ENCODE assay signal across 10 cellular contexts in the genomic region with DNA sequence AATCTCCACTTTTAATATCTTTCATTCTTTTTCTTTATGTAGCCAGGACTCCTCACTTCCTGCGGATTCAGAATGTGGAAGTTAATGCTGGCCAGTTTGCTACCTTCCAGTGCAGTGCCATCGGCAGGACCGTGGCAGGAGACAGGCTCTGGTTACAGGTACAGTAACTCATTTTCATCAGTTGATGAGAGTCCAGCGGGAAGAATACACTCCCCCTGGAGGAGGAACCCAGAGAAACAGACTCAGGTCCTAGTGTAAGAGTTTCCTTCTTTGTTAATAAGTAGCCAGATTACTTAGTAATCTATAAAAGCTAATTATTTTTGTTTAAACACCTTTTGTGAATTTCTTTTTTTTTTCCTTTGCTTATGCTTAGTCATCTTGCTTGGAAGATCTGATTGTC.
DNase-seq lines count a peak whose midpoint lies in the region; TF ChIP-seq lines count a peak whose summit lies in the region.
"Had no signal": no experiment of that assay in that cellular context is flagged by ENCODE, and none has a peak within 500 bp of the region (broad histone marks: within the 10 kb centered on the region; RNA-seq: fewer than 3 reads in every experiment).

No MANE protein-coding gene starts in this region.

- no peak overlapping the region for H3K9ac ChIP-seq in mesenchymal stem cell (ENCODE audit: low read length)

- 84% methylated on average over 3 of the region's 4 CpGs for WGBS in mesenchymal stem cell

- H2BK5ac ChIP-seq in mesenchymal stem cell (ENCODE audit: low read depth, low read length, poor library complexity, severe bottlenecking), result no peak overlapping the region

- no peak overlapping the region for H3K14ac ChIP-seq in mesenchymal stem cell (ENCODE audit: low read length in 2 of 2)

- POLR2A ChIA-PET in activated CD4-positive, alpha-beta T cell treated with anti-CD3 and anti-CD28 coated beads, Interleukin-2, amount 10 ng/mL, durations not matched to agents 7 days and 5 days (lab: Charles Lee), result no interaction called here

- H3K27ac ChIP-seq in brain microvascular endothelial cell, result no peak overlapping the region
- no peak overlapping the region for H3K27ac ChIP-seq in mesenchymal stem cell (ENCODE audit: low read length, poor library complexity, severe bottlenecking)

- H3K4me3 ChIP-seq in brain microvascular endothelial cell (ENCODE audit: low read depth, low read length), result no peak overlapping the region
- H3K4me3 ChIP-seq in mesenchymal stem cell (ENCODE audit: insufficient read depth in 1 of 2, low read depth in 1 of 2, low read length in 2 of 2), result no peak overlapping the region

- peaks cover 9% of the 10 kb centered on the region for H3K79me1 ChIP-seq in mesenchymal stem cell (replicated peaks; ENCODE audit: low read length, poor library complexity, severe bottlenecking)

- in situ Hi-C loops in brain microvascular endothelial cell (cut with HindIII; ENCODE audit: low pct_ligation_motif_present, low sequenced_read_pairs), result no loop called here

- H3K27me3 ChIP-seq in brain microvascular endothelial cell (replicated peaks) (no peaks in the 10 kb centered on the region), mesenchymal stem cell (ENCODE audit: control insufficient read depth in 1 of 2, insufficient read depth in 1 of 2, low read length in 2 of 2) (no peaks in the 10 kb centered on the region)

- no peak overlapping the region for H3K4ac ChIP-seq in mesenchymal stem cell (ENCODE audit: low read depth in 1 of 2, low read length in 2 of 2)

- TF ChIP-seq CTCF in brain microvascular endothelial cell (IDR thresholded peaks at IDR 0.05; ENCODE audit: low read depth, low read length, missing control alignments), result peak; percentile 42
- no peak for TF ChIP-seq CTCF in GM20000 (IDR thresholded peaks at IDR 0.05; ENCODE audit: extremely low read depth, missing control alignments)

- CTCF ChIA-PET in activated CD4-positive, alpha-beta T cell treated with anti-CD3 and anti-CD28 coated beads, Interleukin-2, amount 10 ng/mL, durations not matched to agents 7 days and 5 days (lab: Charles Lee), result interaction anchor here (0.6 to 1.5 kb wide), 2 partner anchors 52 to 1652 kb away, joined by 3 read pairs; no protein-coding TSS in a partner anchor

- H3K4me2 ChIP-seq in mesenchymal stem cell (ENCODE audit: low read length, poor library complexity, severe bottlenecking), result peak overlapping the region; percentile 21

- no peaks in the 10 kb centered on the region for H3K9me3 Mint-ChIP-seq in activated CD4-positive, alpha-beta T cell treated with anti-CD3 and anti-CD28 coated beads, Interleukin-2, amount 10 ng/mL, durations not matched to agents 7 days and 5 days
- H3K9me3 Mint-ChIP-seq: activated CD8-positive, alpha-beta T cell treated with anti-CD3 and anti-CD28 coated beads for 36 hours had no signal

- H4K91ac ChIP-seq in mesenchymal stem cell (ENCODE audit: low read length), result no peak overlapping the region

- H3K27ac Mint-ChIP-seq in activated CD4-positive, alpha-beta T cell treated with anti-CD3 and anti-CD28 coated beads, Interleukin-2, amount 10 ng/mL, durations not matched to agents 7 days and 5 days, result no peak overlapping the region
- H3K27ac Mint-ChIP-seq: activated CD8-positive, alpha-beta T cell treated with anti-CD3 and anti-CD28 coated beads for 36 hours had no signal

- no peak overlapping the region for H3K23ac ChIP-seq in mesenchymal stem cell (ENCODE audit: low read length in 2 of 2)

- no peak overlapping the region for H2AK5ac ChIP-seq in mesenchymal stem cell (ENCODE audit: low read length, severe bottlenecking)

- no peak overlapping the region for H2BK15ac ChIP-seq in mesenchymal stem cell (ENCODE audit: low read depth, poor library complexity, severe bottlenecking)

- H3K36me3 ChIP-seq in brain microvascular endothelial cell (replicated peaks) (no peaks in the 10 kb centered on the region), mesenchymal stem cell (ENCODE audit: control insufficient read depth in 1 of 2, insufficient read depth in 2 of 2, low read depth in 1 of 2, low read length in 2 of 2) (peaks cover 0 to 3% of the 10 kb centered on the region in 2 experiments)

- H3K4me1 ChIP-seq in mesenchymal stem cell (ENCODE audit: control insufficient read depth, insufficient read depth, low read depth, low read length), result peaks cover 11% of the 10 kb centered on the region

- peak overlapping the region; percentile 50 for H4K8ac ChIP-seq in mesenchymal stem cell (ENCODE audit: low read length)

- H2BK120ac ChIP-seq in mesenchymal stem cell (ENCODE audit: low read depth, low read length), result no peak overlapping the region

- H2BK12ac ChIP-seq in mesenchymal stem cell (ENCODE audit: low read length in 2 of 2), result no peak overlapping the region

- peak; percentile 100 for DNase-seq in DMS53 treated with DMSO at 0.1 percent for 48 hours (lab: John Stamatoyannopoulos, UW; ENCODE audit: unreplicated experiment)
- DNase-seq in NCI-H2081 (lab: John Stamatoyannopoulos, UW), result peak; percentile 35 to 77
- no peak for DNase-seq in brain microvascular endothelial cell
- no peak for DNase-seq in mesenchymal stem cell
- DNase-seq in GM20000 (ENCODE audit: low spot score), result no peak
- no peak for DNase-seq in activated CD4-positive, alpha-beta T cell treated with anti-CD3 and anti-CD28 coated beads, Interleukin-2, amount 10 ng/mL, durations not matched to agents 7 days and 5 days
- DNase-seq in NCI-H2196 (lab: John Stamatoyannopoulos, UW; ENCODE audit: unreplicated experiment), result no peak
- no peak for DNase-seq in foreskin melanocyte
- DNase-seq: activated CD8-positive, alpha-beta T cell treated with anti-CD3 and anti-CD28 coated beads for 36 hours; DND-41 had no signal

- H3K9me3 ChIP-seq in mesenchymal stem cell (ENCODE audit: control insufficient read depth, low read length), result no peaks in the 10 kb centered on the region

- no peak overlapping the region for H3K4me3 Mint-ChIP-seq in activated CD4-positive, alpha-beta T cell treated with anti-CD3 and anti-CD28 coated beads, Interleukin-2, amount 10 ng/mL, durations not matched to agents 7 days and 5 days
- H3K4me3 Mint-ChIP-seq: activated CD8-positive, alpha-beta T cell treated with anti-CD3 and anti-CD28 coated beads for 36 hours had no signal

- no peak overlapping the region for H2AFZ ChIP-seq in mesenchymal stem cell (ENCODE audit: low read depth, low read length)

- no peaks in the 10 kb centered on the region for H3K27me3 Mint-ChIP-seq in activated CD4-positive, alpha-beta T cell treated with anti-CD3 and anti-CD28 coated beads, Interleukin-2, amount 10 ng/mL, durations not matched to agents 7 days and 5 days
- H3K27me3 Mint-ChIP-seq: activated CD8-positive, alpha-beta T cell treated with anti-CD3 and anti-CD28 coated beads for 36 hours had no signal

- no peaks in the 10 kb centered on the region for H3K36me3 Mint-ChIP-seq in activated CD4-positive, alpha-beta T cell treated with anti-CD3 and anti-CD28 coated beads, Interleukin-2, amount 10 ng/mL, durations not matched to agents 7 days and 5 days (ENCODE audit: low read depth)

- H3K4me1 Mint-ChIP-seq in activated CD4-positive, alpha-beta T cell treated with anti-CD3 and anti-CD28 coated beads, Interleukin-2, amount 10 ng/mL, durations not matched to agents 7 days and 5 days, result no peaks in the 10 kb centered on the region

- no peak overlapping the region for H3K18ac ChIP-seq in mesenchymal stem cell (ENCODE audit: low read depth in 1 of 2, low read length in 2 of 2)

Comparison
In these comparisons a context has a peak if more than half of its experiments do, and no peak if none do; other contexts are left out.
1. DNase-seq: peak in DMS53 treated with DMSO at 0.1 percent for 48 hours (single experiment) and NCI-H2081 (2 of 2); none in brain microvascular endothelial cell (single experiment), mesenchymal stem cell (single experiment), GM20000 (single experiment), activated CD4-positive, alpha-beta T cell treated with anti-CD3 and anti-CD28 coated beads, Interleukin-2, amount 10 ng/mL, durations not matched to agents 7 days and 5 days (single experiment), NCI-H2196 (single experiment) and foreskin melanocyte (single experiment).